ENCODE assay signal across 25 cellular contexts in the genomic region with DNA sequence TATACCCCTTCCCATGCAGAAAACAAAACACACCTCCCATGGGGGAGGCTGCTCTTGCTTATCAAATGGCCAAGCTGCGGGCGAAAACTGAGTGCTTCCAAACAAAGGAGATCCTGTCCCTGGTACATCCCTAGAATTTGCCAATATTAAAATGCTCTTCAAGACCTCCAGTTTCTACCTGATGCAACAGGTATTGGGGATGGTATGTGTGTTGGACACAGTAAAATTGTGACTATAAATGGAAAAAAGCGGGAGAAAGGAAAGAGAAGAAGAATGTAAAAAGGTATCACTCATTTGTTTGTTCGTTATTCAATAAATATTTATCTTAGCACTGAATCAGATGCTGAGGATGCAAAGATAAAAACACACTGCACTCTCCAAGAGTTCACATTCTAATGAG.
"Had no signal": no experiment of that assay in that cellular context is flagged by ENCODE, and none has a peak within 500 bp of the region (broad histone marks: within the 10 kb centered on the region; RNA-seq: fewer than 3 reads in every experiment).

No MANE protein-coding gene starts in this region.

- H3K4me1 ChIP-seq: colonic mucosa, esophagus squamous epithelium, left lung, lower lobe of right lung had no signal

- H3K27ac ChIP-seq: colonic mucosa, epithelial cell of prostate, esophagus squamous epithelium, gastrocnemius medialis, heart right ventricle, left lung, lower lobe of right lung had no signal

- H3K9me3 Mint-ChIP-seq: dendritic cell treated with granulocyte-macrophage colony-stimulating factor and Interleukin-4, amounts not matched to agents 40 ng/mL and 50 ng/mL, for 4 days; effector memory CD8-positive, alpha-beta T cell; endodermal cell; mesothelial cell of epicardium; naive B cell had no signal

- H3K9me3 ChIP-seq: colonic mucosa, esophagus squamous epithelium, gastrocnemius medialis, heart right ventricle, left lung, lower lobe of right lung, mucosa of descending colon had no signal

- ATAC-seq: effector memory CD8-positive, alpha-beta T cell; esophagus mucosa; gastrocnemius medialis; left cardiac atrium; left lung; left ventricle myocardium superior; lower lobe of right lung; mucosa of descending colon had no signal

- H3K27me3 Mint-ChIP-seq: dendritic cell treated with granulocyte-macrophage colony-stimulating factor and Interleukin-4, amounts not matched to agents 40 ng/mL and 50 ng/mL, for 4 days; effector memory CD8-positive, alpha-beta T cell; naive B cell had no signal

- H3K27ac Mint-ChIP-seq: dendritic cell treated with granulocyte-macrophage colony-stimulating factor and Interleukin-4, amounts not matched to agents 40 ng/mL and 50 ng/mL, for 4 days; endodermal cell; mesothelial cell of epicardium; naive B cell had no signal

- H3K27me3 ChIP-seq: colonic mucosa, esophagus squamous epithelium, gastrocnemius medialis, heart right ventricle, left lung had no signal

- H3K4me3 Mint-ChIP-seq: dendritic cell treated with granulocyte-macrophage colony-stimulating factor and Interleukin-4, amounts not matched to agents 40 ng/mL and 50 ng/mL, for 4 days; effector memory CD8-positive, alpha-beta T cell; endodermal cell; mesothelial cell of epicardium; naive B cell had no signal

- DNase-seq: colonic mucosa; cortex of kidney; effector CD8-positive, alpha-beta T cell; effector memory CD8-positive, alpha-beta T cell; endodermal cell; erythroblast; esophagus squamous epithelium; foreskin fibroblast; foreskin melanocyte; gastrocnemius medialis; glutamatergic neuron; head of caudate nucleus; heart right ventricle; hippocampal formation; left cardiac atrium; left lung; left ventricle myocardium superior; lower lobe of right lung; mesenchymal stem cell; mucosa of descending colon; naive B cell had no signal

- H3K4me1 Mint-ChIP-seq: mesothelial cell of epicardium had no signal

- H3K4me3 ChIP-seq: colonic mucosa, esophagus squamous epithelium, gastrocnemius medialis, heart right ventricle, left lung, lower lobe of right lung, mucosa of descending colon had no signal
